ENCODE assay signal across 14 cellular contexts in genomic region chr15:68885070-68885469, GRCh38. TPM values are rescaled to one million over a fixed set of nuclear protein-coding genes. Genes with fewer than 3 reads are reported as not detected.
A peak's percentile ranks its signal among the peaks of the same experiment; 100 is the strongest.
DNase-seq lines count a peak whose midpoint lies in the region; ATAC-seq and TF ChIP-seq lines count a peak whose summit lies in the region.
"Had no signal": no experiment of that assay in that cellular context is flagged by ENCODE, and none has a peak within 500 bp of the region (broad histone marks: within the 10 kb centered on the region; RNA-seq: fewer than 3 reads in every experiment).

No MANE protein-coding gene starts in this region.

- no peak for TF ChIP-seq EP300 in esophagus muscularis mucosa (IDR thresholded peaks at IDR 0.05)

- H3K27ac ChIP-seq in esophagus muscularis mucosa (replicated peaks in 1 of 4): no peak overlapping the region
- no peak overlapping the region for H3K27ac ChIP-seq in osteoblast (ENCODE audit: low read depth, low read length)
- H3K27ac ChIP-seq: epithelial cell of prostate, neural progenitor cell, WERI-Rb-1 had no signal

- H3K4me2 ChIP-seq in osteoblast (ENCODE audit: insufficient read depth, low read length): peak overlapping the region; percentile 55
- H3K4me2 ChIP-seq: neural progenitor cell had no signal

- WGBS in esophagus muscularis mucosa: 35% methylated on average over 6 of the region's 6 CpGs

- no peaks in the 10 kb centered on the region for H3K36me3 ChIP-seq in MG63
- H3K36me3 ChIP-seq in esophagus muscularis mucosa: no peaks in the 10 kb centered on the region
- H3K36me3 ChIP-seq in osteoblast (ENCODE audit: insufficient read depth, low read length): no peaks in the 10 kb centered on the region
- H3K36me3 ChIP-seq: neural progenitor cell, WERI-Rb-1 had no signal

- no peak overlapping the region for H2AFZ ChIP-seq in osteoblast (ENCODE audit: low read length)
- H2AFZ ChIP-seq: neural progenitor cell had no signal

- DNase-seq in EL (peak; percentile 56), MG63 (peak; percentile 85), esophagus muscularis mucosa (ENCODE audit: extremely low spot score) (peak; percentile 74), osteoblast (ENCODE audit: insufficient read length, low spot score, missing footprints) (no peak), superior temporal gyrus (ENCODE audit: extremely low spot score) (no peak), head of caudate nucleus (no peak), GM13977 (ENCODE audit: low spot score) (no peak)
- DNase-seq: activated T-cell treated with anti-CD3 and anti-CD28 coated beads, Interleukin-2, amount 50 U/mL, for 24 hours; left colon; NCI-H526 treated with DMSO at 0.1 percent for 48 hours; WERI-Rb-1 had no signal

- H3K4me3 ChIP-seq in MG63 (no peak overlapping the region), esophagus muscularis mucosa (no peak overlapping the region), osteoblast (ENCODE audit: insufficient read depth, low read length) (no peak overlapping the region)
- H3K4me3 ChIP-seq: neural progenitor cell had no signal

- H4K20me1 ChIP-seq in osteoblast (ENCODE audit: insufficient read depth, low read length): no peaks in the 10 kb centered on the region

- H3K4me1 ChIP-seq in esophagus muscularis mucosa (peaks cover 7 to 15% (median 11%) of the 10 kb centered on the region in 4 donors), osteoblast (ENCODE audit: insufficient read depth, low read length) (peaks cover 12% of the 10 kb centered on the region)
- H3K4me1 ChIP-seq: neural progenitor cell had no signal

- TF ChIP-seq POLR2A in esophagus muscularis mucosa (IDR thresholded peaks at IDR 0.05; ENCODE audit: low read depth): no peak

- in situ Hi-C loops in GM13977 (cut with MboI; ENCODE audit: low pct_unique_long_range_greater_than_20kb, low sequenced_read_pairs, unreplicated experiment): loop anchor here (25.0 kb wide), 1 partner anchor 323 kb away; no protein-coding TSS in a partner anchor

- H3K27me3 ChIP-seq in MG63 (no peaks in the 10 kb centered on the region), esophagus muscularis mucosa (no peaks in the 10 kb centered on the region), osteoblast (ENCODE audit: insufficient read depth, low read length) (peaks cover 11% of the 10 kb centered on the region)
- H3K27me3 ChIP-seq: neural progenitor cell had no signal

- no peaks in the 10 kb centered on the region for H3K79me2 ChIP-seq in osteoblast (ENCODE audit: insufficient read depth, low read length)

- H3K9me3 ChIP-seq in MG63: no peaks in the 10 kb centered on the region
- no peaks in the 10 kb centered on the region for H3K9me3 ChIP-seq in esophagus muscularis mucosa
- no peaks in the 10 kb centered on the region for H3K9me3 ChIP-seq in osteoblast (ENCODE audit: low read depth, low read length)

- intact Hi-C loops in esophagus muscularis mucosa (cut with DNase I): no loop called here
- intact Hi-C loops in head of caudate nucleus (cut with DNase I): no loop called here

- no peak for ATAC-seq in GM21576 (IDR thresholded peaks at IDR 0.05; ENCODE audit: unreplicated experiment)
- ATAC-seq: left colon had no signal

- TF ChIP-seq CTCF in esophagus muscularis mucosa (IDR thresholded peaks at IDR 0.05): no peak
- no peak for TF ChIP-seq CTCF in osteoblast (IDR thresholded peaks at IDR 0.05; ENCODE audit: extremely low read depth, low read depth, low read length)
- no peak for TF ChIP-seq CTCF in GM13977 (IDR thresholded peaks at IDR 0.05; ENCODE audit: extremely low read depth, insufficient read depth, missing control alignments)

RNA-seq across cellular contexts. Expression of gene SPESP1, which starts 45.3 kb away (rescaled TPM):
- not detected in 2 replicates for total RNA-seq in MG63 (2014; rRNA removed; shearing (Covaris generic); ENCODE audit: low replicate concordance)
- total RNA-seq in esophagus muscularis mucosa: 1 to 10 TPM; 3.1 to 5.8 (median 3.9) TPM
- 2.9 TPM in 2 replicates for total RNA-seq in osteoblast

Comparison
In these comparisons a context has a peak if more than half of its experiments do, and no peak if none do; other contexts are left out.
1. DNase-seq: peak in EL (single experiment), MG63 (single experiment) and esophagus muscularis mucosa (single experiment); none in osteoblast (single experiment), superior temporal gyrus (single experiment), head of caudate nucleus (0 of 42) and GM13977 (single experiment).